Comparison of ENCODE assay signal across 1 cellular context in the genomic region with DNA sequence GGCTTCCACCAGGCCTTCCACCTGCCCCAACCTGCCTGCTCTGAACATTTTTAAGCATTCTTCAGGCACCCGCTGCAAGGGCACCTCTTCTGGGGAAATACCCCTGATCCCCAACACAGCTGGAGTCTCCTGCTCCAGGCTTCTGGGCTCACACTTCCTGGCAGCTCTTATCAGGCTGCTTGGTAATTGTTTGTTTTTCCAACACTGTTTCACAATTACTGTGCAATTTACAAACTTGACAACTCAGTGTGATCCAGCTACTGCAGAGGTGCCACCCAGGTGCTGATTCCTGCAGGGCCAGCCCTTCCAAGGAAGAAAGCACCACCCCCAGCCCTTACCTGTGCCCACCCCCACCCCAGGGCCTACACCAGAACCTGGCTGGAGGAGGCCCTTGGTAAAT.
A peak's percentile ranks its signal among the peaks of the same experiment; 100 is the strongest.
TF ChIP-seq lines count a peak whose summit lies in the region.

No MANE protein-coding gene starts in this region.

TF ChIP-seq in K562, 482 proteins besides CTCF, POLR2A, EP300 and RAD21:
- TF ChIP-seq CEBPB (tag; IDR thresholded peaks at IDR 0.05): peak; percentile 33; the same call in 1 of the 2 replicates
- TF ChIP-seq KLF13 (tag; IDR thresholded peaks at IDR 0.05; ENCODE audit: borderline replicate concordance, low read depth): no peak
- no peak for TF ChIP-seq CEBPG (CRISPR knock-in tag; IDR thresholded peaks at IDR 0.05)
- TF ChIP-seq CEBPG (tag; conservative IDR thresholded peaks at IDR 0.05 in 1 of 2, IDR thresholded peaks at IDR 0.05 in 1 of 2): peak in 1 of 2 experiments; percentile 34; a peak in 2 of 4 replicates
TF ChIP-seq in K562: peak in this region for 2.
